ENCODE assay signal across 8 cellular contexts in genomic region chr4:77155631-77156345, GRCh38. TPM values are rescaled to one million over a fixed set of nuclear protein-coding genes. Genes with fewer than 3 reads are reported as not detected.
DNase-seq lines count a peak whose midpoint lies in the region; ATAC-seq and TF ChIP-seq lines count a peak whose summit lies in the region.

No MANE protein-coding gene starts in this region.

- H3K36me3 ChIP-seq in right atrium auricular region (no peaks in the 10 kb centered on the region), lower lobe of right lung (peaks cover 9% of the 10 kb centered on the region), upper lobe of right lung (peaks cover 19% of the 10 kb centered on the region)

- peak overlapping the region in 1 of 2 donors; percentile 95 for H3K27ac ChIP-seq in right atrium auricular region
- H3K27ac ChIP-seq in angular gyrus (ENCODE audit: low read depth, low read length), result peak overlapping the region; percentile 77
- peak overlapping the region; percentile 88 for H3K27ac ChIP-seq in lower lobe of right lung
- peak overlapping the region; percentile 90 for H3K27ac ChIP-seq in upper lobe of right lung

- DNase-seq in right atrium auricular region (ENCODE audit: low spot score), result no peak
- no peak for DNase-seq in cardiac septum (ENCODE audit: low spot score)
- no peak for DNase-seq in lower lobe of right lung
- DNase-seq in upper lobe of right lung, result no peak
- no peak for DNase-seq in activated CD8-positive, alpha-beta memory T cell treated with anti-CD3 and anti-CD28 coated beads, Interleukin-2, amount 50 U/mL, for 48 hours
- no peak for DNase-seq in dermis blood vessel endothelial cell

- H3K4me1 ChIP-seq in right atrium auricular region (peaks cover 0 to 13% of the 10 kb centered on the region in 2 donors), lower lobe of right lung (peaks cover 29% of the 10 kb centered on the region), upper lobe of right lung (peaks cover 12% of the 10 kb centered on the region)

- intact Hi-C loops in cardiac septum (cut with DNase I), result loop anchor here (1.0 to 5.0 kb wide), 3 partner anchors 58 to 208 kb away; partner anchors contain the start of gene SEPTIN11
- intact Hi-C loops in lower lobe of right lung (cut with DNase I), result no loop called here
- intact Hi-C loops in upper lobe of right lung (cut with DNase I), result no loop called here

- H3K9me3 ChIP-seq in right atrium auricular region (no peaks in the 10 kb centered on the region), lower lobe of right lung (no peaks in the 10 kb centered on the region), upper lobe of right lung (no peaks in the 10 kb centered on the region)

- no peak for ATAC-seq in lower lobe of right lung
- ATAC-seq in upper lobe of right lung, result no peak
- no peak for ATAC-seq in HG02798 (IDR thresholded peaks at IDR 0.05; ENCODE audit: poor library complexity, unreplicated experiment)

- H3K4me3 ChIP-seq in right atrium auricular region, result peak overlapping the region; percentile 69 to 95
- H3K4me3 ChIP-seq in lower lobe of right lung, result peak overlapping the region; percentile 88
- peak overlapping the region; percentile 100 for H3K4me3 ChIP-seq in upper lobe of right lung

- H3K27me3 ChIP-seq in right atrium auricular region, result no peaks in the 10 kb centered on the region
- no peaks in the 10 kb centered on the region for H3K27me3 ChIP-seq in lower lobe of right lung (ENCODE audit: low read depth)
- no peaks in the 10 kb centered on the region for H3K27me3 ChIP-seq in upper lobe of right lung

- TF ChIP-seq CTCF in right atrium auricular region (IDR thresholded peaks at IDR 0.05) (no peak), lower lobe of right lung (IDR thresholded peaks at IDR 0.05) (no peak), upper lobe of right lung (IDR thresholded peaks at IDR 0.05) (no peak)

RNA-seq across cellular contexts. Expression of gene CCNG2, which starts 1.2 kb away (rescaled TPM):
- total RNA-seq in right atrium auricular region (1 to 10 TPM; 6.2 to 7.8 TPM), cardiac septum (10.5 TPM), lower lobe of right lung (39.3 TPM), upper lobe of right lung (41.3 TPM), dermis blood vessel endothelial cell (30.6 and 39.7 TPM in 2 replicates)
